8 cellular contexts compared by ENCODE assay signal in the genomic region with DNA sequence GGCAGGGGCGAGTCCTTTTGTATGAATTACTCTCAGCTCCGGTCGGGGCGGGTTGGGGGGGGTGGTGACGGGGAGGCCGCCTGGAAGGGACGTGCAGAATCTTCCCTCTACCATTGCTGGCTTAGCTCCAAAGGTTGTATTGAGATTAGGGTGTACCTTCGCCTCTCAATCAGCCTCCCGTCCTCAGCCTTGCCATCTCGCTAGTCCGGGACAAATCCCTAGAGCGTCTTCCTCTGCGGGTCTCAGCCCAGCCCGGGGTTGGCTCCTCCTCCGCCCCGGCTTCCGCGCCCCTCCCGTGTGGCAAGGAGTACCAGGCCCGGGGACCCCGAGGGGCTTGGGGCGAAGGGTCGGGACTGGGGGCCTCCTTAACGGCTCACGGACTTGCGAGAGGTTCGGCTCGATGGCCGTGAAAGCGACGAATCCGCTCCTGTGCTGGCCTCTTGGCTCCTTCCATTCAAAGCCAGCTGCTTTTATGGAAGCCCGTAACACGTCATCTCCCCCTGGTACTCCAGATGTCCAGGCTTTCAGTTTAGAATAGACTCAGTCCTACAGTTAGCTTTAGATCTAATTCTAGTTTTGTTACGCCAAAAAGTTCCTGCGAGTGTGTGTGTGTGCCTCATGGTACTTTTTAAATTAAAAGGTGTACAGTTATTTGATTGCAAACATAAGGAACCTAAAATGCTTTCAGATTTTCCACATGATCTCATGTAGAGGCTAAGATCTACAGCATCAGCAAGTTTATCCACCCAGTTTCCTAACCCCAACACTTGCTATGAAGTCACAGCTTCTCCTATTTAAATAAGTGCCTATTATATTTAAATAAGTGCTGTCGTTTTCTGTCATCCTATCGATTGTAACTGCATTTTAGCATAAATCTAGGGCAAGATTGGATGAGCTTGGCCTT. TPM values are rescaled to one million over a fixed set of nuclear protein-coding genes. Genes with fewer than 3 reads are reported as not detected.
DNase-seq lines count a peak whose midpoint lies in the region; ATAC-seq and TF ChIP-seq lines count a peak whose summit lies in the region.

No MANE protein-coding gene starts in this region.

- TF ChIP-seq CTCF in right lobe of liver (IDR thresholded peaks at IDR 0.05) = no peak

- intact Hi-C loops in right lobe of liver (cut with DNase I) = no loop called here

- H3K36me3 ChIP-seq in right lobe of liver = peaks cover 9 to 29% (median 20%) of the 10 kb centered on the region in 4 donors

- peak; percentile 79 to 89 (median 87) for DNase-seq in NCI-H1417 (lab: John Stamatoyannopoulos, UW)
- DNase-seq in NCI-H1417 treated with DMSO at 0.1 percent for 48 hours (lab: John Stamatoyannopoulos, UW) = no peak
- DNase-seq in NCI-H1105 (lab: John Stamatoyannopoulos, UW) = peak; percentile 76
- peak; percentile 59 for DNase-seq in T-helper 9 cell
- DNase-seq in right lobe of liver = peak in 2 of 3 donors; percentile 80 to 84
- peak; percentile 48 for DNase-seq in stimulated activated CD8-positive, alpha-beta memory T cell treated with anti-CD3 and anti-CD28 coated beads, Interleukin-12 subunit alpha, Interleukin-12 subunit beta, amount 100 ng/mL, for 1 hour (ENCODE audit: low read depth)

- peak overlapping the region; percentile 99 for H3K27ac ChIP-seq in cingulate gyrus (ENCODE audit: low read depth, low read length)
- peak overlapping the region; percentile 99 for H3K27ac ChIP-seq in right lobe of liver

- H3K27me3 ChIP-seq in right lobe of liver = no peaks in the 10 kb centered on the region

- H3K9me3 ChIP-seq in right lobe of liver = no peaks in the 10 kb centered on the region

- peak; percentile 36 for ATAC-seq in HG02759 (IDR thresholded peaks at IDR 0.05; ENCODE audit: unreplicated experiment)
- peak; percentile 47 to 64 (median 54) for ATAC-seq in right lobe of liver

- TF ChIP-seq POLR2A in right lobe of liver (IDR thresholded peaks at IDR 0.05) = peak; percentile 29

- peaks cover 0 to 33% (median 8%) of the 10 kb centered on the region in 4 donors for H3K4me1 ChIP-seq in right lobe of liver

- 2% methylated on average over 5 of the region's 38 CpGs for WGBS in right lobe of liver (ENCODE audit: insufficient coverage, low coverage, low lambda C conversion rate, missing lambda C conversion rate)

- peak overlapping the region; percentile 58 to 95 (median 92) for H3K4me3 ChIP-seq in right lobe of liver

RNA-seq across cellular contexts. Expression of gene EEF1A1, which starts 0.8 kb away (rescaled TPM):
- total RNA-seq in right lobe of liver = 1,000 to 10,000 TPM; 2,452 to 4,356 (median 3,217) TPM
